In genomic region chr2:198883604-198884003, GRCh38 we compare ENCODE assay signal across 14 cellular contexts.
DNase-seq lines count a peak whose midpoint lies in the region; ATAC-seq and TF ChIP-seq lines count a peak whose summit lies in the region.
"Had no signal": no experiment of that assay in that cellular context is flagged by ENCODE, and none has a peak within 500 bp of the region (broad histone marks: within the 10 kb centered on the region; RNA-seq: fewer than 3 reads in every experiment).

No MANE protein-coding gene starts in this region.

- H3K4me3 ChIP-seq in AG10803 (ENCODE audit: low read length), result no peak overlapping the region
- no peak overlapping the region for H3K4me3 ChIP-seq in epithelial cell of esophagus (ENCODE audit: low read length)
- no peak overlapping the region for H3K4me3 ChIP-seq in OCI-LY7 (ENCODE audit: low read depth, low read length, poor library complexity, severe bottlenecking)

- no peak overlapping the region for H3K27ac ChIP-seq in OCI-LY7 (ENCODE audit: low read depth, low read length, poor library complexity, severe bottlenecking)
- H3K27ac ChIP-seq: HL-60 had no signal

- no peak overlapping the region for H3K4me2 ChIP-seq in OCI-LY7 (ENCODE audit: low read length)

- intact Hi-C loops in OCI-LY7 (cut with micrococcal nuclease; ENCODE audit: unreplicated experiment), result no loop called here

- H4K20me1 ChIP-seq in OCI-LY7 (ENCODE audit: insufficient read depth, low read length), result no peaks in the 10 kb centered on the region

- peaks cover 6% of the 10 kb centered on the region for H3K4me1 ChIP-seq in OCI-LY7 (ENCODE audit: insufficient read depth, low read length, poor library complexity, severe bottlenecking)

- no peaks in the 10 kb centered on the region for H3K36me3 ChIP-seq in OCI-LY7 (ENCODE audit: insufficient read depth, low read length)

- POLR2A ChIA-PET in OCI-LY7 (lab: Charles Lee), result no interaction called here

- BruUV-seq in OCI-LY7 (replicated peaks; lab: Mats Ljungman, UMichigan), result no TSS peak

- H3K79me2 ChIP-seq in OCI-LY7 (ENCODE audit: insufficient read depth, low read depth, low read length), result no peaks in the 10 kb centered on the region

- no peaks in the 10 kb centered on the region for H3K9me3 ChIP-seq in OCI-LY7 (ENCODE audit: low read length)

- DNase-seq in AG10803 (ENCODE audit: low read depth) (peak; percentile 62), HCEC 1CT (peak; percentile 30), epithelial cell of esophagus (ENCODE audit: low read depth) (peak; percentile 37), iris pigment epithelial cell (ENCODE audit: low read depth) (peak; percentile 1), pons (ENCODE audit: low spot score) (no peak), OCI-LY7 (ENCODE audit: low spot score) (no peak)
- DNase-seq in stimulated activated naive CD4-positive, alpha-beta T cell treated with Interleukin-2 at 50 U/mL for 16 hours (lab: John Stamatoyannopoulos, UW), result no peak
- DNase-seq: COR-L47, H7, NCI-H146, NCI-H2081 treated with DMSO at 0.1 percent for 48 hours, NCI-H510A had no signal

- H2AFZ ChIP-seq in OCI-LY7 (ENCODE audit: low read length), result no peak overlapping the region

- 0 out of 2 replicates have a peak, but pooled peaks cover 3% of the 10 kb centered on the region for H3K9me2 ChIP-seq in OCI-LY7 (ENCODE audit: insufficient read depth, low read length)

- CTCF ChIA-PET in OCI-LY7 (lab: Charles Lee; ENCODE audit: unreplicated experiment), result no interaction called here

- no peak for ATAC-seq in HG02973 (IDR thresholded peaks at IDR 0.05; ENCODE audit: unreplicated experiment)

- TF ChIP-seq CTCF in AG10803 (conservative IDR thresholded peaks at IDR 0.05; ENCODE audit: low read length) (no peak), epithelial cell of esophagus (IDR thresholded peaks at IDR 0.05; ENCODE audit: insufficient read depth, low read depth, low read length, missing control alignments) (no peak), OCI-LY7 (conservative IDR thresholded peaks at IDR 0.05; ENCODE audit: low read length) (no peak)

Comparison
In these comparisons a context has a peak if more than half of its experiments do, and no peak if none do; other contexts are left out.
1. DNase-seq: peak in AG10803 (single experiment), HCEC 1CT (single experiment), epithelial cell of esophagus (single experiment) and iris pigment epithelial cell (single experiment); none in pons (single experiment), OCI-LY7 (single experiment) and stimulated activated naive CD4-positive, alpha-beta T cell treated with Interleukin-2 at 50 U/mL for 16 hours (single experiment).